In genomic region chr14:74400328-74400727, GRCh38 we compare ENCODE assay signal across 10 cellular contexts. TPM values are rescaled to one million over a fixed set of nuclear protein-coding genes. Genes with fewer than 3 reads are reported as not detected.
DNase-seq lines count a peak whose midpoint lies in the region; ATAC-seq and TF ChIP-seq lines count a peak whose summit lies in the region.
"Had no signal": no experiment of that assay in that cellular context is flagged by ENCODE, and none has a peak within 500 bp of the region (broad histone marks: within the 10 kb centered on the region; RNA-seq: fewer than 3 reads in every experiment).

No MANE protein-coding gene starts in this region.

- H3K4me3 ChIP-seq in DND-41 (ENCODE audit: low read depth in 1 of 2, low read length in 2 of 2): no peak overlapping the region
- H3K4me3 ChIP-seq in Karpas-422 (ENCODE audit: low read length): no peak overlapping the region
- H3K4me3 ChIP-seq: gastrocnemius medialis had no signal

- H3K36me3 ChIP-seq in DND-41 (ENCODE audit: insufficient read depth, low read length) (no peaks in the 10 kb centered on the region), Karpas-422 (ENCODE audit: insufficient read depth, low read length) (no peaks in the 10 kb centered on the region)
- H3K36me3 ChIP-seq: gastrocnemius medialis, neutrophil had no signal

- peaks cover 20% of the 10 kb centered on the region for H3K27me3 Mint-ChIP-seq in central memory CD8-positive, alpha-beta T cell
- H3K27me3 Mint-ChIP-seq in natural killer cell (ENCODE audit: low read depth in 2 of 2): peaks cover 9 to 18% of the 10 kb centered on the region in 2 donors

- H3K27ac ChIP-seq in DND-41 (ENCODE audit: low read length): no peak overlapping the region
- H3K27ac ChIP-seq in Karpas-422 (ENCODE audit: low read length): no peak overlapping the region
- H3K27ac ChIP-seq: gastrocnemius medialis, neutrophil had no signal

- intact Hi-C loops in natural killer cell (cut with micrococcal nuclease): no loop called here

- H3K79me2 ChIP-seq in DND-41 (ENCODE audit: insufficient read depth, low read length) (no peaks in the 10 kb centered on the region), Karpas-422 (ENCODE audit: low read length) (no peaks in the 10 kb centered on the region)

- no peak overlapping the region for H3K4me3 Mint-ChIP-seq in central memory CD8-positive, alpha-beta T cell
- H3K4me3 Mint-ChIP-seq in natural killer cell: peak overlapping the region; percentile 32

- DNase-seq in DND-41 (no peak), Karpas-422 (peak; percentile 58), natural killer cell (no peak)
- DNase-seq in central memory CD8-positive, alpha-beta T cell (ENCODE audit: low spot score in 2 of 2): no peak
- DNase-seq: gastrocnemius medialis, NCI-H226 had no signal

- peak overlapping the region; percentile 85 for H3K27ac Mint-ChIP-seq in central memory CD8-positive, alpha-beta T cell (ENCODE audit: low read depth)
- peak overlapping the region in 1 of 2 donors; percentile 89 for H3K27ac Mint-ChIP-seq in natural killer cell

- no peaks in the 10 kb centered on the region for H3K9me3 Mint-ChIP-seq in central memory CD8-positive, alpha-beta T cell
- no peaks in the 10 kb centered on the region for H3K9me3 Mint-ChIP-seq in natural killer cell

- H4K20me1 ChIP-seq in DND-41 (ENCODE audit: insufficient read depth, low read length) (no peaks in the 10 kb centered on the region; the same call in 1 of the 2 replicates), Karpas-422 (ENCODE audit: insufficient read depth, low read depth, low read length) (no peaks in the 10 kb centered on the region)

- no peak overlapping the region for H3K4me2 ChIP-seq in DND-41 (ENCODE audit: insufficient read depth, low read length)
- H3K4me2 ChIP-seq in Karpas-422 (ENCODE audit: low read depth, low read length, poor library complexity, severe bottlenecking): no peak overlapping the region

- H2AFZ ChIP-seq in DND-41 (ENCODE audit: low read depth, low read length) (no peak overlapping the region), Karpas-422 (ENCODE audit: low read length) (no peak overlapping the region)

- H3K27me3 ChIP-seq in DND-41 (ENCODE audit: insufficient read depth, low read length, poor library complexity): peaks cover 9% of the 10 kb centered on the region
- no peaks in the 10 kb centered on the region for H3K27me3 ChIP-seq in Karpas-422 (ENCODE audit: low read length)
- H3K27me3 ChIP-seq: gastrocnemius medialis had no signal

- H3K4me1 Mint-ChIP-seq in central memory CD8-positive, alpha-beta T cell: peaks cover 25% of the 10 kb centered on the region
- peaks cover 19 to 32% of the 10 kb centered on the region in 2 donors for H3K4me1 Mint-ChIP-seq in natural killer cell

- peak; percentile 20 for TF ChIP-seq CTCF in DND-41 (IDR thresholded peaks at IDR 0.05; ENCODE audit: borderline replicate concordance, extremely low read depth, low read length, poor library complexity, severe bottlenecking)
- no peak for TF ChIP-seq CTCF in natural killer cell (IDR thresholded peaks at IDR 0.05)

- H3K4me1 ChIP-seq in DND-41 (ENCODE audit: insufficient read depth, low read length): peaks cover 11% of the 10 kb centered on the region
- peaks cover 25% of the 10 kb centered on the region for H3K4me1 ChIP-seq in Karpas-422 (ENCODE audit: low read length)

- H3K9ac ChIP-seq in DND-41 (ENCODE audit: low read depth, low read length) (no peak overlapping the region), Karpas-422 (ENCODE audit: low read length) (no peak overlapping the region)

- peaks cover 2% of the 10 kb centered on the region for H3K36me3 Mint-ChIP-seq in central memory CD8-positive, alpha-beta T cell (ENCODE audit: insufficient read depth)
- no peaks in the 10 kb centered on the region for H3K36me3 Mint-ChIP-seq in natural killer cell

- no peaks in the 10 kb centered on the region for H3K9me2 ChIP-seq in Karpas-422 (replicated peaks; ENCODE audit: insufficient read depth, low read length)

- ATAC-seq in DND-41 (ENCODE audit: insufficient read depth, low read depth) (no peak), natural killer cell (no peak), GM21576 (IDR thresholded peaks at IDR 0.05; ENCODE audit: unreplicated experiment) (no peak), HG03097 (IDR thresholded peaks at IDR 0.05; ENCODE audit: low FRiP score, unreplicated experiment) (no peak), HG02938 (IDR thresholded peaks at IDR 0.05; ENCODE audit: unreplicated experiment) (no peak)
- ATAC-seq in central memory CD8-positive, alpha-beta T cell (replicated peaks; ENCODE audit: extremely low read depth, poor library complexity, severe bottlenecking): no peak
- ATAC-seq: gastrocnemius medialis had no signal

- H3K9me3 ChIP-seq in DND-41 (ENCODE audit: insufficient read depth, low read length, severe bottlenecking): no peaks in the 10 kb centered on the region
- no peaks in the 10 kb centered on the region for H3K9me3 ChIP-seq in Karpas-422 (ENCODE audit: low read length)
- H3K9me3 ChIP-seq: gastrocnemius medialis, neutrophil had no signal

RNA-seq across cellular contexts. Expression of gene SYNDIG1L, which starts 25.7 kb away (rescaled TPM):
- total RNA-seq in Karpas-422 (2014; rRNA removed; shearing (Covaris generic); ENCODE audit: low replicate concordance): not detected in 2 replicates
- under 1 TPM in 1 of 3 donors, not detected in 2; 0.30 TPM for total RNA-seq in natural killer cell
- total RNA-seq: gastrocnemius medialis had no signal

RNA-seq across cellular contexts. Expression of gene VRTN, which starts 52.1 kb away (rescaled TPM):
- not detected in 2 replicates for total RNA-seq in Karpas-422 (2014; rRNA removed; shearing (Covaris generic); ENCODE audit: low replicate concordance)
- total RNA-seq in natural killer cell: not detected
- total RNA-seq: gastrocnemius medialis had no signal
